2 cellular contexts compared by ENCODE assay signal in genomic region chr2:208369091-208369490, GRCh38.
TF ChIP-seq lines count a peak whose summit lies in the region.

No MANE protein-coding gene starts in this region.

TF ChIP-seq in SK-N-SH, 30 proteins besides CTCF, POLR2A, EP300 and RAD21 (continued from another document):
- no peak for TF ChIP-seq MAX (IDR thresholded peaks at IDR 0.05; ENCODE audit: low read depth)
TF ChIP-seq in SK-N-SH: peak in this region for 1.

TF ChIP-seq in SK-N-SH treated with all-trans-retinoic acid at 6 μM for 48 hours, 23 proteins besides CTCF, POLR2A, EP300 and RAD21 (continued from another document):
- TF ChIP-seq ZC3H10 (CRISPR knock-in tag; IDR thresholded peaks at IDR 0.05), result no peak
- TF ChIP-seq BACH2 (CRISPR knock-in tag; IDR thresholded peaks at IDR 0.05; ENCODE audit: borderline replicate concordance), result no peak
- no peak for TF ChIP-seq TCF4 (CRISPR knock-in tag; IDR thresholded peaks at IDR 0.05; ENCODE audit: borderline replicate concordance)
- no peak for TF ChIP-seq ISL1 (CRISPR knock-in tag; IDR thresholded peaks at IDR 0.05)
- no peak for TF ChIP-seq CSDC2 (CRISPR knock-in tag; IDR thresholded peaks at IDR 0.05)
- no peak for TF ChIP-seq ESRRG (CRISPR knock-in tag; IDR thresholded peaks at IDR 0.05)
